Comparison of ENCODE assay signal across 17 cellular contexts in genomic region chr1:208060495-208060894, GRCh38.
DNase-seq lines count a peak whose midpoint lies in the region; ATAC-seq and TF ChIP-seq lines count a peak whose summit lies in the region.
"Had no signal": no experiment of that assay in that cellular context is flagged by ENCODE, and none has a peak within 500 bp of the region (broad histone marks: within the 10 kb centered on the region; RNA-seq: fewer than 3 reads in every experiment).

No MANE protein-coding gene starts in this region.

- DNase-seq in NCI-H82 (lab: John Stamatoyannopoulos, UW) (peak; percentile 69), NCI-H82 treated with DMSO at 0.1 percent for 48 hours (lab: John Stamatoyannopoulos, UW; ENCODE audit: unreplicated experiment) (no peak), mesendoderm (peak; percentile 65), neuronal stem cell (ENCODE audit: low spot score) (no peak), stomach (no peak)
- DNase-seq in activated CD4-positive, CD25-positive, alpha-beta regulatory T cell (lab: John Stamatoyannopoulos, UW): no peak
- DNase-seq: AML-193; Caco-2; CD4-positive, alpha-beta T cell; GM23248; HCEC 1CT; HFFc6 had no signal

- TF ChIP-seq EP300 in stomach (IDR thresholded peaks at IDR 0.05): no peak

- H3K79me1 ChIP-seq in mesendoderm (ENCODE audit: low read length): no peaks in the 10 kb centered on the region
- H3K79me1 ChIP-seq in neuronal stem cell (ENCODE audit: low read depth, low read length): no peaks in the 10 kb centered on the region

- H2BK15ac ChIP-seq in mesendoderm (replicated peaks; ENCODE audit: low read depth) (no peak overlapping the region), neuronal stem cell (ENCODE audit: low read length) (no peak overlapping the region)

- peaks cover 20% of the 10 kb centered on the region for H3K4me1 ChIP-seq in mesendoderm (ENCODE audit: control insufficient read depth, low read depth, low read length)
- peaks cover 6 to 16% of the 10 kb centered on the region in 2 donors for H3K4me1 ChIP-seq in neuronal stem cell (ENCODE audit: control insufficient read depth in 2 of 2, insufficient read depth in 1 of 2, low read depth in 1 of 2, low read length in 2 of 2)
- peaks cover 0 to 16% (median 3%) of the 10 kb centered on the region in 4 donors for H3K4me1 ChIP-seq in stomach
- H3K4me1 ChIP-seq: A549 had no signal

- H4K5ac ChIP-seq in mesendoderm (ENCODE audit: low read length): no peak overlapping the region

- H3K18ac ChIP-seq in mesendoderm (ENCODE audit: low read length) (no peak overlapping the region), neuronal stem cell (ENCODE audit: low read length) (peak overlapping the region; percentile 83)

- no peak overlapping the region for H2AK5ac ChIP-seq in mesendoderm (ENCODE audit: low read length)
- no peak overlapping the region for H2AK5ac ChIP-seq in neuronal stem cell (ENCODE audit: low read depth, low read length)

- H4K91ac ChIP-seq in neuronal stem cell (ENCODE audit: low read depth, low read length, poor library complexity): no peak overlapping the region

- no peak overlapping the region for H3K9ac ChIP-seq in mesendoderm (ENCODE audit: low read length)
- no peak overlapping the region for H3K9ac ChIP-seq in neuronal stem cell (ENCODE audit: low read depth, low read length, poor library complexity)
- H3K9ac ChIP-seq: GM23248 had no signal

- TF ChIP-seq POLR2A in stomach (IDR thresholded peaks at IDR 0.05): no peak

- no peak overlapping the region for H2BK5ac ChIP-seq in mesendoderm (ENCODE audit: low read length)
- H2BK5ac ChIP-seq in neuronal stem cell (ENCODE audit: low read length): no peak overlapping the region

- ATAC-seq in HG03520 (IDR thresholded peaks at IDR 0.05; ENCODE audit: unreplicated experiment): no peak
- ATAC-seq: A549, HepG2 had no signal

- H3K14ac ChIP-seq in neuronal stem cell (ENCODE audit: low read length): no peak overlapping the region

- no peak overlapping the region for H3K23ac ChIP-seq in mesendoderm (ENCODE audit: low read length)
- no peak overlapping the region for H3K23ac ChIP-seq in neuronal stem cell (ENCODE audit: low read depth, low read length, poor library complexity)

- H3K56ac ChIP-seq in mesendoderm (ENCODE audit: low read length): no peak overlapping the region

- no peak for TF ChIP-seq CTCF in stomach (IDR thresholded peaks at IDR 0.05)

- no peak overlapping the region for H3K4me3 ChIP-seq in mesendoderm (ENCODE audit: low read length)
- no peak overlapping the region for H3K4me3 ChIP-seq in neuronal stem cell (ENCODE audit: low read length in 2 of 2)
- H3K4me3 ChIP-seq in stomach: no peak overlapping the region
- H3K4me3 ChIP-seq: A549, GM23248 had no signal

- no peak overlapping the region for H3K27ac ChIP-seq in mesendoderm (ENCODE audit: low read depth, low read length)
- H3K27ac ChIP-seq in neuronal stem cell (replicated peaks; ENCODE audit: low read length): no peak overlapping the region
- no peak overlapping the region for H3K27ac ChIP-seq in stomach
- H3K27ac ChIP-seq: 22Rv1, A549, C4-2B, GM23248 had no signal

- H3K4ac ChIP-seq in mesendoderm (ENCODE audit: low read depth, low read length) (no peak overlapping the region), neuronal stem cell (ENCODE audit: low read length) (no peak overlapping the region)

- H2BK12ac ChIP-seq in neuronal stem cell (ENCODE audit: low read length): no peak overlapping the region

- no peaks in the 10 kb centered on the region for H3K79me2 ChIP-seq in mesendoderm (ENCODE audit: control insufficient read depth, insufficient read depth, low read length)

- no CpG with 5 or more reads among the region's 11 CpGs for WGBS in mesendoderm (ENCODE audit: extremely low coverage, insufficient coverage, low lambda C conversion rate)
- WGBS in neuronal stem cell (ENCODE audit: extremely low coverage in 2 of 2, insufficient read length in 2 of 2, insufficient replicate concordance in 1 of 2), 2 donors: no CpG with 5 or more reads among the region's 11 CpGs
- WGBS in stomach, 5 donors: 93 to 97% (median 96%) methylated on average over 11 of the region's 11 CpGs

- H4K8ac ChIP-seq in mesendoderm (ENCODE audit: low read depth, low read length): no peak overlapping the region
- no peak overlapping the region for H4K8ac ChIP-seq in neuronal stem cell (ENCODE audit: low read depth, low read length)

- H3K9me3 ChIP-seq in neuronal stem cell (replicated peaks in 1 of 2; ENCODE audit: control insufficient read depth in 2 of 2, insufficient read depth in 1 of 2, low read depth in 1 of 2, low read length in 2 of 2): no peaks in the 10 kb centered on the region
- no peaks in the 10 kb centered on the region for H3K9me3 ChIP-seq in stomach
- H3K9me3 ChIP-seq: A549, Caco-2 had no signal

- H3K27me3 ChIP-seq in mesendoderm (ENCODE audit: insufficient read depth, low read length, poor library complexity) (no peaks in the 10 kb centered on the region), neuronal stem cell (ENCODE audit: control insufficient read depth in 3 of 3, insufficient read depth in 3 of 3, low read depth in 1 of 3, low read length in 3 of 3) (no peaks in the 10 kb centered on the region), stomach (no peaks in the 10 kb centered on the region)

- intact Hi-C loops in stomach (cut with DNase I; ENCODE audit: low total_unique reads): no loop called here

- no peak overlapping the region for H3K4me2 ChIP-seq in mesendoderm (ENCODE audit: low read length)
- H3K4me2 ChIP-seq in neuronal stem cell (ENCODE audit: insufficient read depth, low read length, poor library complexity, severe bottlenecking): no peak overlapping the region
- H3K4me2 ChIP-seq: A549 had no signal

- H2AFZ ChIP-seq in neuronal stem cell (ENCODE audit: low read length): no peak overlapping the region
- H2AFZ ChIP-seq: GM23248 had no signal

- no peaks in the 10 kb centered on the region for H3K36me3 ChIP-seq in mesendoderm (ENCODE audit: control insufficient read depth, insufficient read depth, low read length)
- no peaks in the 10 kb centered on the region for H3K36me3 ChIP-seq in neuronal stem cell (replicated peaks in 1 of 2; ENCODE audit: control insufficient read depth in 2 of 2, insufficient read depth in 2 of 2, low read length in 2 of 2)
- peaks cover 22 to 94% (median 80%) of the 10 kb centered on the region in 4 donors for H3K36me3 ChIP-seq in stomach

- H2BK120ac ChIP-seq in mesendoderm (ENCODE audit: low read depth, low read length) (no peak overlapping the region), neuronal stem cell (ENCODE audit: low read depth, low read length) (no peak overlapping the region)

Comparison
In these comparisons a context has a peak if more than half of its experiments do, and no peak if none do; other contexts are left out.
1. DNase-seq: peak in NCI-H82 (single experiment) and mesendoderm (single experiment); none in NCI-H82 treated with DMSO at 0.1 percent for 48 hours (single experiment), neuronal stem cell (single experiment), stomach (single experiment) and activated CD4-positive, CD25-positive, alpha-beta regulatory T cell (0 of 4).